Comparison of ENCODE assay signal across 34 cellular contexts in genomic region chr1:169764919-169765318, GRCh38. TPM values are rescaled to one million over a fixed set of nuclear protein-coding genes. Genes with fewer than 3 reads are reported as not detected.
"Had no signal": no experiment of that assay in that cellular context is flagged by ENCODE, and none has a peak within 500 bp of the region (broad histone marks: within the 10 kb centered on the region; RNA-seq: fewer than 3 reads in every experiment).

No MANE protein-coding gene starts in this region.

- H3K27ac ChIP-seq: neural progenitor cell, ovary, parathyroid adenoma, psoas muscle, skin epidermis, spleen, suprapubic skin, testis, tibial artery, transverse colon, upper lobe of right lung, uterus had no signal

- H3K9ac ChIP-seq: neural progenitor cell, parathyroid adenoma had no signal

- H3K36me3 ChIP-seq: neural progenitor cell, ovary, spleen, suprapubic skin, tibial artery, transverse colon, upper lobe of right lung, uterus had no signal

- H2AFZ ChIP-seq: neural progenitor cell, parathyroid adenoma had no signal

- H3K27me3 Mint-ChIP-seq: progenitor cell of endocrine pancreas; stimulated activated naive CD8-positive, alpha-beta T cell treated with anti-CD3 and anti-CD28 coated beads, Interleukin-15, amount 100 ng/mL, for 72 hours; type B pancreatic cell had no signal

- H3K4me1 ChIP-seq: neural progenitor cell, parathyroid adenoma, psoas muscle, spleen, suprapubic skin, testis, tibial artery, upper lobe of right lung, uterus had no signal

- H3K9me3 ChIP-seq: ovary, psoas muscle, spleen, suprapubic skin, testis, tibial artery, transverse colon, upper lobe of right lung, uterus had no signal

- H3K9me3 Mint-ChIP-seq: natural killer cell; nephron; stimulated activated naive CD8-positive, alpha-beta T cell treated with anti-CD3 and anti-CD28 coated beads, Interleukin-15, amount 100 ng/mL, for 72 hours had no signal

- H3K4me3 ChIP-seq: neural progenitor cell, ovary, psoas muscle, skin epidermis, smooth muscle cell, spleen, suprapubic skin, testis, tibial artery, transverse colon, upper lobe of right lung, uterus had no signal

- DNase-seq: natural killer cell; occipital lobe; ovary; posterior cingulate gyrus; psoas muscle; right cardiac atrium; spleen; stimulated activated CD4-positive, alpha-beta T cell treated with anti-CD3 and anti-CD28 coated beads, Interleukin-12 subunit alpha, Interleukin-12 subunit beta, amount 100 ng/mL, for 4 hours; stimulated activated CD4-positive, alpha-beta T cell treated with anti-CD3 and anti-CD28 coated beads, Interleukin-1b, Interleukin-23, amount 100 ng/mL, for 48 hours; stimulated activated CD4-positive, alpha-beta T cell treated with anti-CD3 and anti-CD28 coated beads, Interleukin-4, amount 100 ng/mL, for 1 hour; stimulated activated CD4-positive, alpha-beta T cell treated with anti-CD3 and anti-CD28 coated beads, Interleukin-4, amount 100 ng/mL, for 4 hours; stimulated activated CD8-positive, alpha-beta memory T cell treated with anti-CD3 and anti-CD28 coated beads, Interleukin-4, amount 100 ng/mL, for 48 hours; stimulated activated naive CD4-positive, alpha-beta T cell; stimulated activated naive CD8-positive, alpha-beta T cell treated with anti-CD3 and anti-CD28 coated beads, Interleukin-15, amount 100 ng/mL, for 72 hours; stimulated activated naive CD8-positive, alpha-beta T cell treated with anti-CD3 and anti-CD28 coated beads, Interleukin-15, Interleukin-2, amounts not matched to agents 100 U/mL and 50 U/mL, for 24 hours; substantia nigra; testis; tibial artery; transverse colon; upper lobe of right lung; uterus had no signal

- H3K4me2 ChIP-seq: neural progenitor cell, smooth muscle cell had no signal

- H3K4me3 Mint-ChIP-seq: natural killer cell; nephron; neural progenitor cell; stimulated activated memory B cell treated with anti-CD40 and anti-IgM and Interleukin-4, amounts not matched to agents 10 μg/mL and 1 μg/mL and 100 μg/mL, for 72 hours; stimulated activated naive CD8-positive, alpha-beta T cell treated with anti-CD3 and anti-CD28 coated beads, Interleukin-15, amount 100 ng/mL, for 72 hours; type B pancreatic cell had no signal

- H3K36me3 Mint-ChIP-seq: natural killer cell; neural progenitor cell; stimulated activated memory B cell treated with anti-CD40 and anti-IgM and Interleukin-4, amounts not matched to agents 10 μg/mL and 1 μg/mL and 100 μg/mL, for 72 hours; type B pancreatic cell had no signal

- H3K27me3 ChIP-seq: neural progenitor cell, ovary, suprapubic skin, testis, tibial artery, transverse colon, upper lobe of right lung, uterus had no signal

- H3K79me2 ChIP-seq: parathyroid adenoma had no signal

- ATAC-seq: natural killer cell; psoas muscle; right cardiac atrium; sciatic nerve; stimulated activated memory B cell treated with anti-CD40 and anti-IgM and Interleukin-4, amounts not matched to agents 10 μg/mL and 1 μg/mL and 100 μg/mL, for 72 hours; stimulated activated naive CD8-positive, alpha-beta T cell treated with anti-CD3 and anti-CD28 coated beads, Interleukin-15, amount 100 ng/mL, for 72 hours; stimulated activated naive CD8-positive, alpha-beta T cell treated with anti-CD3 and anti-CD28 coated beads, Interleukin-15, Interleukin-2, amounts not matched to agents 100 U/mL and 50 U/mL, for 24 hours; upper lobe of right lung had no signal

- H3K27ac Mint-ChIP-seq: natural killer cell; nephron; neural progenitor cell; progenitor cell of endocrine pancreas; stimulated activated memory B cell treated with anti-CD40 and anti-IgM and Interleukin-4, amounts not matched to agents 10 μg/mL and 1 μg/mL and 100 μg/mL, for 72 hours; stimulated activated naive CD8-positive, alpha-beta T cell treated with anti-CD3 and anti-CD28 coated beads, Interleukin-15, amount 100 ng/mL, for 72 hours; type B pancreatic cell had no signal

- H3K4me1 Mint-ChIP-seq: natural killer cell; nephron; neural progenitor cell; stimulated activated memory B cell treated with anti-CD40 and anti-IgM and Interleukin-4, amounts not matched to agents 10 μg/mL and 1 μg/mL and 100 μg/mL, for 72 hours; stimulated activated naive CD8-positive, alpha-beta T cell treated with anti-CD3 and anti-CD28 coated beads, Interleukin-15, amount 100 ng/mL, for 72 hours had no signal

RNA-seq across cellular contexts. Expression of gene SELE, which starts 31.0 kb away (rescaled TPM):
- total RNA-seq: natural killer cell, osteoblast, progenitor cell of endocrine pancreas, renal cortical epithelial cell, smooth muscle cell had no signal
- polyA plus RNA-seq: neural cell had no signal

RNA-seq across cellular contexts. Expression of gene SELL, which starts 53.5 kb away (rescaled TPM):
- polyA plus RNA-seq: neural cell had no signal
